ENCODE assay signal across 18 cellular contexts in the genomic region with DNA sequence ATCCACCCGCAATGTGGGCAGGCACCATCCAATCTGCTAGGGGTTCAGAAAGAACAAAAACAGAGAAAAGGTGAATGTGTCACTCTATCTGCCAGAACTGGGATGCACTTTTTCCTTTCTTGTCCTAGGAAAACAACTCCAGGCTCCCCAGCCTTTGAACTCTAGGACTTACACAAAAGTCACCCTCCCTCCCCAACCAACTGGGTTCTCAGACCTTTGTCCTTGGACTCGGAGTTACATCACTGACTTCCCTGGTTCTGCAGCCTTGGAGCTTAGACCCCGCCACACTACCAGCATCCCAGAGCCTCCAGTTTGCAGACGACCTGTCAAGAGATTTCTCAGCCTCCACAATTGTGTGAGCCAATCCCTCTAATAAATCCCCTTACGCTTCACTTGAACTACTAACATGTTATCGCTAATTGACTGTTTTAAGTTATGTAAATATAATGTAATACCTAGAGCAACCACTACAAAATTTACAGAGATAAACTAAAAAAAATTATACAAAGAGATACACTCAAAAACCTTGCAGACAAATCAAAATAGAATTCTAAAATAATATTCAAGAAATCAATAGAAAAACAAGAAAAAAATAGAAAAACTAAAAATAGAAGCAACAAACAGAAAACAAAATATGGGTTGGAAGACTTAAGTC.
"Had no signal": no experiment of that assay in that cellular context is flagged by ENCODE, and none has a peak within 500 bp of the region (broad histone marks: within the 10 kb centered on the region; RNA-seq: fewer than 3 reads in every experiment).

No MANE protein-coding gene starts in this region.

- H3K36me3 Mint-ChIP-seq: activated naive CD4-positive, alpha-beta T cell treated with anti-CD3 and anti-CD28 coated beads, Interleukin-2, amount 50 U/mL, for 24 hours; mesothelial cell of epicardium; stimulated activated memory B cell treated with anti-CD40 and anti-IgM and Interleukin-4, amounts not matched to agents 10 μg/mL and 1 μg/mL and 100 μg/mL, for 72 hours; T-cell had no signal

- DNase-seq: activated CD4-positive, alpha-beta memory T cell treated with anti-CD3 and anti-CD28 coated beads, Interleukin-2, amount 10 ng/mL, durations not matched to agents 7 days and 5 days; activated effector memory CD4-positive, alpha-beta T cell treated with anti-CD3 and anti-CD28 coated beads, Interleukin-2, amount 50 U/mL, for 16 hours; activated T-cell treated with anti-CD3 and anti-CD28 coated beads, Interleukin-2, amount 50 U/mL, for 48 hours; adrenal gland; gastrocnemius medialis; heart right ventricle; left colon; lower lobe of right lung; nephron progenitor cell; stimulated activated CD4-positive, alpha-beta T cell treated with anti-CD3 and anti-CD28 coated beads, Interleukin-12 subunit alpha, Interleukin-12 subunit beta, amount 100 ng/mL, for 4 hours; stimulated activated CD4-positive, alpha-beta T cell treated with anti-CD3 and anti-CD28 coated beads, Interleukin-2, amount 100 ng/mL, for 24 hours; T-cell; T1000 had no signal

- FAIRE-seq: endothelial cell of umbilical vein, urothelium cell line had no signal

- H3K27me3 Mint-ChIP-seq: activated naive CD4-positive, alpha-beta T cell treated with anti-CD3 and anti-CD28 coated beads, Interleukin-2, amount 50 U/mL, for 24 hours; stimulated activated memory B cell treated with anti-CD40 and anti-IgM and Interleukin-4, amounts not matched to agents 10 μg/mL and 1 μg/mL and 100 μg/mL, for 72 hours; T-cell had no signal

- ATAC-seq: gastrocnemius medialis; heart right ventricle; left colon; lower lobe of right lung; stimulated activated memory B cell treated with anti-CD40 and anti-IgM and Interleukin-4, amounts not matched to agents 10 μg/mL and 1 μg/mL and 100 μg/mL, for 72 hours; T-cell had no signal

- H3K4me3 Mint-ChIP-seq: activated CD4-positive, alpha-beta memory T cell treated with anti-CD3 and anti-CD28 coated beads, Interleukin-2, amount 10 ng/mL, durations not matched to agents 7 days and 5 days; activated naive CD4-positive, alpha-beta T cell treated with anti-CD3 and anti-CD28 coated beads, Interleukin-2, amount 50 U/mL, for 24 hours; mesothelial cell of epicardium; nephron progenitor cell; stimulated activated memory B cell treated with anti-CD40 and anti-IgM and Interleukin-4, amounts not matched to agents 10 μg/mL and 1 μg/mL and 100 μg/mL, for 72 hours; T-cell had no signal

- H3K36me3 ChIP-seq: adrenal gland, gastrocnemius medialis, heart right ventricle, lower lobe of right lung had no signal

- H3K27ac ChIP-seq: adrenal gland, gastrocnemius medialis, heart right ventricle, lower lobe of right lung had no signal

- H3K9me3 Mint-ChIP-seq: activated CD4-positive, alpha-beta memory T cell treated with anti-CD3 and anti-CD28 coated beads, Interleukin-2, amount 10 ng/mL, durations not matched to agents 7 days and 5 days; activated naive CD4-positive, alpha-beta T cell treated with anti-CD3 and anti-CD28 coated beads, Interleukin-2, amount 50 U/mL, for 24 hours; stimulated activated memory B cell treated with anti-CD40 and anti-IgM and Interleukin-4, amounts not matched to agents 10 μg/mL and 1 μg/mL and 100 μg/mL, for 72 hours; T-cell had no signal

- H3K27me3 ChIP-seq: adrenal gland had no signal

- H3K27ac Mint-ChIP-seq: activated CD4-positive, alpha-beta memory T cell treated with anti-CD3 and anti-CD28 coated beads, Interleukin-2, amount 10 ng/mL, durations not matched to agents 7 days and 5 days; activated naive CD4-positive, alpha-beta T cell treated with anti-CD3 and anti-CD28 coated beads, Interleukin-2, amount 50 U/mL, for 24 hours; mesothelial cell of epicardium; nephron progenitor cell; stimulated activated memory B cell treated with anti-CD40 and anti-IgM and Interleukin-4, amounts not matched to agents 10 μg/mL and 1 μg/mL and 100 μg/mL, for 72 hours; T-cell had no signal

- H3K4me1 ChIP-seq: lower lobe of right lung had no signal

- H3K4me3 ChIP-seq: adrenal gland, gastrocnemius medialis, heart right ventricle, lower lobe of right lung had no signal

- H3K9me3 ChIP-seq: adrenal gland, gastrocnemius medialis, heart right ventricle, lower lobe of right lung had no signal
